ENCODE assay signal across 13 cellular contexts in the genomic region with DNA sequence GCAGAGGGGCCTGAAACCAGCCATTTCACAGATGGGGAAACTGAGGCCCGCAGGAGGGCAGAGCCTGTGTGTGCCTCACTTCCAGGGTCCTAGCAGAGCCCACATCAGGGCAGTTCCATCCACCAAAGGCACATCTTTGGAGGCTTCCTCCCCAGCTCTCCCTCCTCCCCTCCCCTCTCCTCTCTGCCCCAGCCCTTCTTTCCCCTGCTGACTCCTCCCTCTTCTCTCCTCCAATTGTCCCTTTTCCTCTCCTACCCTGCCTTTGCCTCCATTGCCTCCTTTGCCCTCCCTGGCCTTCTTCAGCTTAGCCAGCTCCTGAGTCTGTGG. TPM values are rescaled to one million over a fixed set of nuclear protein-coding genes. Genes with fewer than 3 reads are reported as not detected.
DNase-seq lines count a peak whose midpoint lies in the region; FAIRE-seq and TF ChIP-seq lines count a peak whose summit lies in the region.
"Had no signal": no experiment of that assay in that cellular context is flagged by ENCODE, and none has a peak within 500 bp of the region (broad histone marks: within the 10 kb centered on the region; RNA-seq: fewer than 3 reads in every experiment).

No MANE protein-coding gene starts in this region.

- TF ChIP-seq CTCF in HFFc6 (IDR thresholded peaks at IDR 0.05) (no peak), cardiac fibroblast (IDR thresholded peaks at IDR 0.05; ENCODE audit: low read depth, low read length) (no peak), suprapubic skin (IDR thresholded peaks at IDR 0.05) (no peak)

- H3K9me3 ChIP-seq in suprapubic skin: no peaks in the 10 kb centered on the region
- H3K9me3 ChIP-seq: tibial nerve had no signal

- peaks cover 11% of the 10 kb centered on the region for H3K4me1 ChIP-seq in suprapubic skin

- peak overlapping the region; percentile 59 for H3K27ac ChIP-seq in layer of hippocampus (ENCODE audit: low read depth, low read length)
- H3K27ac ChIP-seq in suprapubic skin: no peak overlapping the region
- H3K27ac ChIP-seq: C4-2B, tibial nerve had no signal

- peak overlapping the region; percentile 94 for H3K27ac Mint-ChIP-seq in HFFc6
- H3K27ac Mint-ChIP-seq in activated T-helper 1 cell treated with anti-CD3 and anti-CD28 coated beads, Interleukin-12 subunit alpha, Interleukin-12 subunit beta, Interleukin-2, Interleukin-4 antibody, amounts not matched to agents 30 ng/mL and 10 ng/mL and 1 ng/mL, durations not matched to agents 14 hours and 24 hours and 36 hours: no peak overlapping the region

- no peak for TF ChIP-seq EP300 in suprapubic skin (IDR thresholded peaks at IDR 0.05)

- no peaks in the 10 kb centered on the region for H3K27me3 ChIP-seq in layer of hippocampus (ENCODE audit: control insufficient read depth, insufficient read depth, low read length)
- peaks cover 5% of the 10 kb centered on the region for H3K27me3 ChIP-seq in suprapubic skin

- TF ChIP-seq POLR2A in suprapubic skin (IDR thresholded peaks at IDR 0.05): no peak

- H3K4me1 Mint-ChIP-seq in HFFc6 (ENCODE audit: low read depth): peaks cover 68% of the 10 kb centered on the region
- no peaks in the 10 kb centered on the region for H3K4me1 Mint-ChIP-seq in activated T-helper 1 cell treated with anti-CD3 and anti-CD28 coated beads, Interleukin-12 subunit alpha, Interleukin-12 subunit beta, Interleukin-2, Interleukin-4 antibody, amounts not matched to agents 30 ng/mL and 10 ng/mL and 1 ng/mL, durations not matched to agents 14 hours and 24 hours and 36 hours (ENCODE audit: low read depth)

- FAIRE-seq in HTR-8/SVneo (lab: Jason Lieb, UNC): no peak

- DNase-seq in HFFc6 (no peak), cardiac fibroblast (ENCODE audit: low read depth in 2 of 2) (no peak), suprapubic skin (ENCODE audit: low spot score in 2 of 2) (no peak), HTR-8/SVneo (ENCODE audit: insufficient read length, low spot score) (no peak), NCI-H446 (lab: John Stamatoyannopoulos, UW) (no peak)
- DNase-seq in activated T-helper 1 cell treated with anti-CD3 and anti-CD28 coated beads, Interleukin-12 subunit alpha, Interleukin-12 subunit beta, Interleukin-2, Interleukin-4 antibody, amounts not matched to agents 30 ng/mL and 10 ng/mL and 1 ng/mL, durations not matched to agents 14 hours and 24 hours and 36 hours (ENCODE audit: low spot score): no peak
- DNase-seq: central memory CD4-positive, alpha-beta T cell; NCI-H1105; occipital lobe had no signal

- intact Hi-C loops in activated T-helper 1 cell treated with anti-CD3 and anti-CD28 coated beads, Interleukin-12 subunit alpha, Interleukin-12 subunit beta, Interleukin-2, Interleukin-4 antibody, amounts not matched to agents 30 ng/mL and 10 ng/mL and 1 ng/mL, durations not matched to agents 14 hours and 24 hours and 36 hours (cut with micrococcal nuclease): no loop called here

- H3K36me3 Mint-ChIP-seq in HFFc6 (ENCODE audit: low read depth): no peaks in the 10 kb centered on the region
- H3K36me3 Mint-ChIP-seq in activated T-helper 1 cell treated with anti-CD3 and anti-CD28 coated beads, Interleukin-12 subunit alpha, Interleukin-12 subunit beta, Interleukin-2, Interleukin-4 antibody, amounts not matched to agents 30 ng/mL and 10 ng/mL and 1 ng/mL, durations not matched to agents 14 hours and 24 hours and 36 hours (ENCODE audit: low read depth): no peaks in the 10 kb centered on the region

- H3K4me3 ChIP-seq in cardiac fibroblast (replicated peaks in 1 of 2; ENCODE audit: low read depth in 2 of 2, low read length in 2 of 2) (peak overlapping the region; percentile 22 to 41), suprapubic skin (peak overlapping the region; percentile 48)

- WGBS in suprapubic skin: 73% methylated on average over 1 of the region's 1 CpG

- no peaks in the 10 kb centered on the region for H3K9me3 Mint-ChIP-seq in HFFc6
- H3K9me3 Mint-ChIP-seq in activated T-helper 1 cell treated with anti-CD3 and anti-CD28 coated beads, Interleukin-12 subunit alpha, Interleukin-12 subunit beta, Interleukin-2, Interleukin-4 antibody, amounts not matched to agents 30 ng/mL and 10 ng/mL and 1 ng/mL, durations not matched to agents 14 hours and 24 hours and 36 hours: no peaks in the 10 kb centered on the region

- no peaks in the 10 kb centered on the region for H3K36me3 ChIP-seq in suprapubic skin
- H3K36me3 ChIP-seq: tibial nerve had no signal

- peak overlapping the region; percentile 87 for H3K4me3 Mint-ChIP-seq in HFFc6
- no peak overlapping the region for H3K4me3 Mint-ChIP-seq in activated T-helper 1 cell treated with anti-CD3 and anti-CD28 coated beads, Interleukin-12 subunit alpha, Interleukin-12 subunit beta, Interleukin-2, Interleukin-4 antibody, amounts not matched to agents 30 ng/mL and 10 ng/mL and 1 ng/mL, durations not matched to agents 14 hours and 24 hours and 36 hours

- H3K27me3 Mint-ChIP-seq in HFFc6 (ENCODE audit: insufficient read depth): peaks cover 2% of the 10 kb centered on the region
- H3K27me3 Mint-ChIP-seq in activated T-helper 1 cell treated with anti-CD3 and anti-CD28 coated beads, Interleukin-12 subunit alpha, Interleukin-12 subunit beta, Interleukin-2, Interleukin-4 antibody, amounts not matched to agents 30 ng/mL and 10 ng/mL and 1 ng/mL, durations not matched to agents 14 hours and 24 hours and 36 hours (ENCODE audit: insufficient read depth): no peaks in the 10 kb centered on the region

RNA-seq across cellular contexts. Expression of a gene that starts 56.6 kb away (rescaled TPM):
- total RNA-seq in HFFc6 (2021; fragmentation: NEBNext Ultra II Directional; extraction: Animal tissue kit (Norgen Biotek cat#: 25700)): 1 to 10 TPM; 3.2 to 5.0 (median 4.4) TPM
- 1 to 10 TPM; 2.3 to 9.9 (median 4.3) TPM for total RNA-seq in suprapubic skin
- total RNA-seq in activated T-helper 1 cell treated with anti-CD3 and anti-CD28 coated beads, Interleukin-12 subunit alpha, Interleukin-12 subunit beta, Interleukin-2, Interleukin-4 antibody, amounts not matched to agents 30 ng/mL and 10 ng/mL and 1 ng/mL, durations not matched to agents 14 hours and 24 hours and 36 hours: 4.3 and 6.6 TPM in 2 replicates

RNA-seq across cellular contexts. Expression of a gene that starts 56.8 kb away (rescaled TPM):
- under 1 TPM in 4 of 6 experiments, not detected in 2; 0.14 to 0.41 (median 0.32) TPM for total RNA-seq in HFFc6 (2021; fragmentation: NEBNext Ultra II Directional; extraction: Animal tissue kit (Norgen Biotek cat#: 25700))
- 1 to 10 TPM in 3 of 4 donors, under 1 TPM in 1; 0.80 to 5.0 (median 1.4) TPM for total RNA-seq in suprapubic skin
- 95.3 and 99.8 TPM in 2 replicates for total RNA-seq in activated T-helper 1 cell treated with anti-CD3 and anti-CD28 coated beads, Interleukin-12 subunit alpha, Interleukin-12 subunit beta, Interleukin-2, Interleukin-4 antibody, amounts not matched to agents 30 ng/mL and 10 ng/mL and 1 ng/mL, durations not matched to agents 14 hours and 24 hours and 36 hours
- total RNA-seq: Daoy had no signal

Comparison
In these comparisons a context has a peak if more than half of its experiments do, and no peak if none do; other contexts are left out.
1. RNA of a gene that starts 56.8 kb away (total RNA-seq): 95.3 to 99.8 TPM in activated T-helper 1 cell treated with anti-CD3 and anti-CD28 coated beads, Interleukin-12 subunit alpha, Interleukin-12 subunit beta, Interleukin-2, Interleukin-4 antibody, amounts not matched to agents 30 ng/mL and 10 ng/mL and 1 ng/mL, durations not matched to agents 14 hours and 24 hours and 36 hours; 0.80 to 5.0 TPM in suprapubic skin and 0.14 to 0.41 TPM in HFFc6; every median in the first group is over 10 times any median in the second.